ENCODE assay signal across 12 cellular contexts in genomic region chr17:17725853-17726720, GRCh38. TPM values are rescaled to one million over a fixed set of nuclear protein-coding genes. Genes with fewer than 3 reads are reported as not detected.
DNase-seq lines count a peak whose midpoint lies in the region; ATAC-seq, FAIRE-seq and TF ChIP-seq lines count a peak whose summit lies in the region.
"Had no signal": no experiment of that assay in that cellular context is flagged by ENCODE, and none has a peak within 500 bp of the region (broad histone marks: within the 10 kb centered on the region; RNA-seq: fewer than 3 reads in every experiment).

No MANE protein-coding gene starts in this region.

- no peak for TF ChIP-seq POLR2A in A549 (IDR thresholded peaks at IDR 0.05; ENCODE audit: low read length)

- H3K9me3 ChIP-seq in A549 (no peaks in the 10 kb centered on the region), muscle layer of colon (ENCODE audit: low read length) (no peaks in the 10 kb centered on the region)

- H3K27me3 ChIP-seq in muscle layer of colon (ENCODE audit: control insufficient read depth in 1 of 2, insufficient read depth in 2 of 2, low read length in 2 of 2): no peaks in the 10 kb centered on the region

- POLR2A ChIA-PET in A549 (lab: Yijun Ruan, JAX) (no interaction called here), HEK293T (lab: Yijun Ruan, JAX) (interaction anchor here (0.7 kb wide), 1 partner anchor 44 kb away, joined by 3 read pairs; no protein-coding TSS in a partner anchor)

- no peaks in the 10 kb centered on the region for H3K36me3 ChIP-seq in muscle layer of colon (ENCODE audit: insufficient read depth, low read length)

- TF ChIP-seq EP300 in A549 (IDR thresholded peaks at IDR 0.05): no peak

- CTCF ChIA-PET in A549 (lab: Yijun Ruan, JAX) (interaction anchor here (0.8 to 3.6 kb wide), 8 partner anchors 11 to 371 kb away, joined by 3 to 19 read pairs (median 5); no protein-coding TSS in a partner anchor), HEK293T (lab: Yijun Ruan, JAX) (interaction anchor here (0.5 kb wide), 1 partner anchor 8 kb away, joined by 3 read pairs; no protein-coding TSS in a partner anchor)

- TF ChIP-seq RAD21 in A549 (conservative IDR thresholded peaks at IDR 0.05 in 1 of 2, IDR thresholded peaks at IDR 0.05 in 1 of 2): no peak

- FAIRE-seq in A549 (lab: Jason Lieb, UNC): no peak
- FAIRE-seq: colon had no signal

- H3K4me2 ChIP-seq in A549: peak overlapping the region; percentile 14; the same call in 1 of the 3 replicates

- H3K27ac ChIP-seq in A549 (peak overlapping the region; percentile 16 to 26; a peak in 4 of 6 replicates), muscle layer of colon (ENCODE audit: low read depth, low read length) (peak overlapping the region; percentile 24)

- no peak for TF ChIP-seq CTCF in A549 (IDR thresholded peaks at IDR 0.05)
- no peak for TF ChIP-seq CTCF in choroid plexus epithelial cell (conservative IDR thresholded peaks at IDR 0.05; ENCODE audit: low read depth, low read length)

- H3K9ac ChIP-seq in muscle layer of colon (ENCODE audit: low read length): no peak overlapping the region

- no peak overlapping the region for H3K4me3 ChIP-seq in A549
- peak overlapping the region; percentile 70 for H3K4me3 ChIP-seq in choroid plexus epithelial cell (ENCODE audit: low read depth, low read length)
- peak overlapping the region in 1 of 2 donors; percentile 11 for H3K4me3 ChIP-seq in muscle layer of colon (ENCODE audit: low read depth in 1 of 2, low read length in 2 of 2)

- H3K4me1 ChIP-seq in A549 (peaks cover 62% of the 10 kb centered on the region), muscle layer of colon (ENCODE audit: insufficient read depth, low read length) (peaks cover 46% of the 10 kb centered on the region)

- 67% methylated on average over 9 of the region's 9 CpGs for WGBS in A549 (ENCODE audit: missing lambda C conversion rate)

- DNase-seq in A549 (ENCODE audit: low read depth in 1 of 2, low spot score in 1 of 2) (no peak), HEK293T (ENCODE audit: extremely low spot score) (no peak), choroid plexus epithelial cell (ENCODE audit: low read depth) (no peak), NCI-H1105 treated with DMSO at 0.1 percent for 48 hours (lab: John Stamatoyannopoulos, UW) (no peak)
- no peak for DNase-seq in activated CD4-positive, alpha-beta T cell treated with anti-CD3 and anti-CD28 coated beads for 1 hour
- DNase-seq: H7, NCI-H2171, T-helper 1 cell had no signal

- ATAC-seq in A549 (peak in 1 of 2 experiments; percentile 9; a peak in 3 of 6 replicates), HG02759 (IDR thresholded peaks at IDR 0.05; ENCODE audit: unreplicated experiment) (no peak), HG03342 (IDR thresholded peaks at IDR 0.05; ENCODE audit: unreplicated experiment) (no peak)

TF ChIP-seq in A549, 52 proteins besides CTCF, POLR2A, EP300 and RAD21:
- TF ChIP-seq ZFP36 (IDR thresholded peaks at IDR 0.05; ENCODE audit: borderline replicate concordance, partially characterized antibody): peak; percentile 50
- TF ChIP-seq MYC (IDR thresholded peaks at IDR 0.05; ENCODE audit: borderline replicate concordance, low read length): no peak
- TF ChIP-seq CEBPB (IDR thresholded peaks at IDR 0.05): no peak
- TF ChIP-seq RFX5 (IDR thresholded peaks at IDR 0.05): no peak
- no peak for TF ChIP-seq HDAC2 (IDR thresholded peaks at IDR 0.05)
- TF ChIP-seq RNF2 (IDR thresholded peaks at IDR 0.05; ENCODE audit: borderline replicate concordance, low read depth): no peak
- no peak for TF ChIP-seq NPAS2 (CRISPR knock-in tag; IDR thresholded peaks at IDR 0.05; ENCODE audit: borderline replicate concordance)
- no peak for TF ChIP-seq ZNF302 (CRISPR knock-in tag; IDR thresholded peaks at IDR 0.05)
- TF ChIP-seq HMGXB4 (CRISPR knock-in tag; IDR thresholded peaks at IDR 0.05; ENCODE audit: borderline replicate concordance): no peak

TF ChIP-seq in HEK293T, 16 proteins besides CTCF, POLR2A, EP300 and RAD21:
- TF ChIP-seq, protein P1, sequence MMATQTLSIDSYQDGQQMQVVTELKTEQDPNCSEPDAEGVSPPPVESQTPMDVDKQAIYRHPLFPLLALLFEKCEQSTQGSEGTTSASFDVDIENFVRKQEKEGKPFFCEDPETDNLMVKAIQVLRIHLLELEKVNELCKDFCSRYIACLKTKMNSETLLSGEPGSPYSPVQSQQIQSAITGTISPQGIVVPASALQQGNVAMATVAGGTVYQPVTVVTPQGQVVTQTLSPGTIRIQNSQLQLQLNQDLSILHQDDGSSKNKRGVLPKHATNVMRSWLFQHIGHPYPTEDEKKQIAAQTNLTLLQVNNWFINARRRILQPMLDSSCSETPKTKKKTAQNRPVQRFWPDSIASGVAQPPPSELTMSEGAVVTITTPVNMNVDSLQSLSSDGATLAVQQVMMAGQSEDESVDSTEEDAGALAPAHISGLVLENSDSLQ (IDR thresholded peaks at IDR 0.05): peak; percentile 14; the same call in 1 of the 2 replicates
- no peak for TF ChIP-seq ELF4 (IDR thresholded peaks at IDR 0.05)

RNA-seq across cellular contexts. Expression of gene RAI1, which starts 44.8 kb away (rescaled TPM):
- polyA plus RNA-seq in A549 (2011; rRNA removed) (3.5 and 7.1 TPM in 2 replicates), A549 (2017; fragmentation: RNase III; extraction: RNeasy Plus Mini Kit Qiagen cat#74134 plus additional on column Dnase treatment) (18.9 to 23.8 TPM (median 23.3 TPM) in 3 replicates)
- 7.1 and 11.2 TPM in 2 replicates for polyA plus RNA-seq in A549 (2012; cell fraction: cytosol; rRNA removed)
- polyA plus RNA-seq in A549 (2012; cell fraction: nucleus; rRNA removed): 27.6 and 28.1 TPM in 2 replicates
- 5.7 and 9.7 TPM in 2 replicates for polyA minus RNA-seq in A549 (2011; rRNA and poly(A)+ RNA removed)
